1 cellular context compared by ENCODE assay signal in genomic region chr15:58110999-58111717, GRCh38.
TF ChIP-seq lines count a peak whose summit lies in the region.

No MANE protein-coding gene starts in this region.

TF ChIP-seq in K562, 482 proteins besides CTCF, POLR2A, EP300 and RAD21 (continued from another document and continues in another):
- no peak for TF ChIP-seq CREB3L1 (IDR thresholded peaks at IDR 0.05; ENCODE audit: borderline replicate concordance, low read depth)
- no peak for TF ChIP-seq TOE1 (IDR thresholded peaks at IDR 0.05; ENCODE audit: borderline replicate concordance)
- TF ChIP-seq TOE1 (CRISPR knock-in tag; IDR thresholded peaks at IDR 0.05; ENCODE audit: borderline replicate concordance, low read depth) = no peak
- no peak for TF ChIP-seq HCFC1 (IDR thresholded peaks at IDR 0.05; ENCODE audit: low read depth, low read length)
- TF ChIP-seq PHB2 (IDR thresholded peaks at IDR 0.05; ENCODE audit: low read depth) = peak; percentile 85
- no peak for TF ChIP-seq ZNF121 (CRISPR knock-in tag; conservative IDR thresholded peaks at IDR 0.05)
- TF ChIP-seq KDM5B (IDR thresholded peaks at IDR 0.05; ENCODE audit: insufficient replicate concordance, low read depth, low read length) = no peak
- no peak for TF ChIP-seq GMEB1 (CRISPR knock-in tag; IDR thresholded peaks at IDR 0.05)
- no peak for TF ChIP-seq GABPB2 (CRISPR knock-in tag; conservative IDR thresholded peaks at IDR 0.05)
- no peak for TF ChIP-seq E2F8 (IDR thresholded peaks at IDR 0.05; ENCODE audit: low read depth, partially characterized antibody)
- TF ChIP-seq KAT8 (IDR thresholded peaks at IDR 0.05; ENCODE audit: low read depth) = no peak
- no peak for TF ChIP-seq MCM3 (IDR thresholded peaks at IDR 0.05)
- TF ChIP-seq NFXL1 (CRISPR knock-in tag; IDR thresholded peaks at IDR 0.05) = no peak
- no peak for TF ChIP-seq REST (CRISPR knock-in tag; IDR thresholded peaks at IDR 0.05; ENCODE audit: low read depth)
- no peak; the same call in 1 of the 2 replicates for TF ChIP-seq ZNF274 (IDR thresholded peaks at IDR 0.05; ENCODE audit: borderline replicate concordance, low read depth, low read length)
- TF ChIP-seq HNRNPK (IDR thresholded peaks at IDR 0.05; ENCODE audit: low read depth, low read length, poor library complexity, severe bottlenecking) = no peak
- no peak for TF ChIP-seq JUNB (CRISPR knock-in tag; conservative IDR thresholded peaks at IDR 0.05)
- no peak for TF ChIP-seq HINFP (tag; conservative IDR thresholded peaks at IDR 0.05; ENCODE audit: low read depth)
- no peak for TF ChIP-seq BRF1 (IDR thresholded peaks at IDR 0.05; ENCODE audit: borderline replicate concordance, extremely low read depth, insufficient read length)
- no peak for TF ChIP-seq ZNF561 (CRISPR knock-in tag; conservative IDR thresholded peaks at IDR 0.05)
- TF ChIP-seq YBX1 (IDR thresholded peaks at IDR 0.05) = no peak
- no peak for TF ChIP-seq PURB (CRISPR knock-in tag; IDR thresholded peaks at IDR 0.05; ENCODE audit: low read depth)
- no peak for TF ChIP-seq CTCFL (IDR thresholded peaks at IDR 0.05; ENCODE audit: borderline replicate concordance, insufficient read depth, low read depth, low read length, poor library complexity, severe bottlenecking)
- TF ChIP-seq ZFX (CRISPR knock-in tag; IDR thresholded peaks at IDR 0.05) = no peak
- no peak for TF ChIP-seq HNRNPLL (IDR thresholded peaks at IDR 0.05; ENCODE audit: low read depth, low read length, poor library complexity, severe bottlenecking)
- peak; percentile 77 for TF ChIP-seq SMAD4 (CRISPR knock-in tag; conservative IDR thresholded peaks at IDR 0.05)
- no peak for TF ChIP-seq SPI1 (IDR thresholded peaks at IDR 0.05; ENCODE audit: borderline replicate concordance, low read depth, low read length)
- no peak for TF ChIP-seq ZBTB33 (CRISPR knock-in tag; IDR thresholded peaks at IDR 0.05)
- TF ChIP-seq SMARCE1 (IDR thresholded peaks at IDR 0.05) = peak; percentile 95
- TF ChIP-seq HDGF (IDR thresholded peaks at IDR 0.05) = no peak
- TF ChIP-seq GABPA (tag; conservative IDR thresholded peaks at IDR 0.05; ENCODE audit: low read depth) = no peak
- TF ChIP-seq CC2D1A (IDR thresholded peaks at IDR 0.05) = peak; percentile 88; the same call in 1 of the 2 replicates
- TF ChIP-seq PTRF (tag; IDR thresholded peaks at IDR 0.05) = no peak
- TF ChIP-seq XRCC5 (IDR thresholded peaks at IDR 0.05; ENCODE audit: low read depth, low read length) = no peak
- no peak for TF ChIP-seq RBM39 (optimal IDR thresholded peaks at IDR 0.05; ENCODE audit: low read depth, low read length)
- TF ChIP-seq THRB (CRISPR knock-in tag; conservative IDR thresholded peaks at IDR 0.05) = 0 out of 2 replicates have a peak, but pooled peaks have one; percentile 58
- no peak for TF ChIP-seq HSF4 (CRISPR knock-in tag; IDR thresholded peaks at IDR 0.05; ENCODE audit: borderline replicate concordance)
- TF ChIP-seq CREB1 (IDR thresholded peaks at IDR 0.05) = peak; percentile 35; the same call in 1 of the 2 replicates
- TF ChIP-seq CREB1 (CRISPR knock-in tag; IDR thresholded peaks at IDR 0.05) = no peak
- TF ChIP-seq XRCC3 (IDR thresholded peaks at IDR 0.05) = no peak
- TF ChIP-seq RUNX1 (IDR thresholded peaks at IDR 0.05; ENCODE audit: low read depth) = no peak
- no peak for TF ChIP-seq ZSCAN29 (IDR thresholded peaks at IDR 0.05)
- TF ChIP-seq ZNF398 (CRISPR knock-in tag; IDR thresholded peaks at IDR 0.05) = no peak
- TF ChIP-seq CHD1 (IDR thresholded peaks at IDR 0.05; ENCODE audit: low read length) = no peak
- TF ChIP-seq MNT (conservative IDR thresholded peaks at IDR 0.05) = peak; percentile 42 to 73
